ENCODE assay signal across 9 cellular contexts in the genomic region with DNA sequence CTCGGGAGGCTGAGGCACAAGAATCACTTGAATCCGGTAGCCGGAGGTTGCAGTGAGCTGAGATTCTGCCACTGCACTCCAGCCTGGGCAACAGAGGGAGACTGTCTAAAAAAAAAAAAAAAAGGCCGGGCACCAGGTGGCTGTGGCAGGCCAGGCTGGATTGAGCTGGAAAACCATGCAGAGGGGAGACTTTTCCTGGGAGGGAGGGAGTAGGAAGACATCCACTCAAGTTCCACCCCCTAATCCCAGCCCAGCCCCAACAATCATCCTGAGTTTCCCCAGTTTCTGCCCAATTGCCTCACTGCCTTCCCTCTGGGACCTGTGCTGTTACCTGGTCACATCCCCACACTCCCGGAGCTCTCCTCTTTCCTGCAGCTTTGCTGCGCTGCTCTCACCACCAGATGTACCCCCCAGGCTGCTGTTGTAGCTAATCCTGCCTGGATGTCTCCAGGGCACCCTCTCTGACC. TPM values are rescaled to one million over a fixed set of nuclear protein-coding genes. Genes with fewer than 3 reads are reported as not detected.
DNase-seq lines count a peak whose midpoint lies in the region; ATAC-seq, FAIRE-seq and TF ChIP-seq lines count a peak whose summit lies in the region.
"Had no signal": no experiment of that assay in that cellular context is flagged by ENCODE, and none has a peak within 500 bp of the region (broad histone marks: within the 10 kb centered on the region; RNA-seq: fewer than 3 reads in every experiment).

No MANE protein-coding gene starts in this region.

- peaks cover 15% of the 10 kb centered on the region for H3K4me1 Mint-ChIP-seq in astrocyte (ENCODE audit: low read depth, unreplicated experiment)

- no peak overlapping the region for H3K27ac Mint-ChIP-seq in astrocyte (ENCODE audit: unreplicated experiment)

- peak; percentile 20 for FAIRE-seq in astrocyte (lab: Jason Lieb, UNC)

- no peaks in the 10 kb centered on the region for H3K4me1 ChIP-seq in astrocyte (ENCODE audit: insufficient read depth, low read length)
- peaks cover 0 to 19% (median 2%) of the 10 kb centered on the region in 4 donors for H3K4me1 ChIP-seq in stomach

- no peaks in the 10 kb centered on the region for H3K27me3 ChIP-seq in astrocyte (ENCODE audit: insufficient read depth, low read length)
- peaks cover 0 to 4% (median 0%) of the 10 kb centered on the region in 3 donors for H3K27me3 ChIP-seq in stomach

- peaks cover 2% of the 10 kb centered on the region for H3K36me3 Mint-ChIP-seq in astrocyte (ENCODE audit: low read depth, unreplicated experiment)

- H2AFZ ChIP-seq in astrocyte (ENCODE audit: low read depth, low read length), result no peak overlapping the region

- no peaks in the 10 kb centered on the region for H3K9me3 ChIP-seq in astrocyte (ENCODE audit: insufficient read depth, low read depth, low read length)
- no peaks in the 10 kb centered on the region for H3K9me3 ChIP-seq in stomach

- no peak overlapping the region for H3K4me3 Mint-ChIP-seq in astrocyte (ENCODE audit: unreplicated experiment)

- no peak for TF ChIP-seq POLR2A in stomach (IDR thresholded peaks at IDR 0.05)

- no peak overlapping the region for H3K9ac ChIP-seq in astrocyte (ENCODE audit: low read length)

- intact Hi-C loops in stomach (cut with DNase I; ENCODE audit: low total_unique reads), result no loop called here

- ATAC-seq in HG03378 (IDR thresholded peaks at IDR 0.05; ENCODE audit: unreplicated experiment), result no peak
- ATAC-seq in GM18909 (IDR thresholded peaks at IDR 0.05; ENCODE audit: poor library complexity, unreplicated experiment), result no peak

- DNase-seq in NCI-H2107 treated with DMSO at 0.1 percent for 48 hours (lab: John Stamatoyannopoulos, UW; ENCODE audit: unreplicated experiment), result peak; percentile 48
- DNase-seq in NCI-H2107 (lab: John Stamatoyannopoulos, UW), result no peak
- DNase-seq in NCI-H2227 treated with DMSO at 0.1 percent for 48 hours (lab: John Stamatoyannopoulos, UW), result peak; percentile 45
- no peak for DNase-seq in astrocyte (ENCODE audit: low read depth)
- no peak for DNase-seq in stomach
- no peak for DNase-seq in amygdala (lab: John Stamatoyannopoulos, UW)
- DNase-seq: stimulated activated CD4-positive, alpha-beta T cell treated with anti-CD3 and anti-CD28 coated beads, Interleukin-15, amount 100 ng/mL, for 24 hours had no signal

- peaks cover 4% of the 10 kb centered on the region for H3K79me2 ChIP-seq in astrocyte (ENCODE audit: insufficient read depth, low read length)

- TF ChIP-seq EP300 in stomach (IDR thresholded peaks at IDR 0.05), result no peak

- H3K4me3 ChIP-seq in astrocyte (ENCODE audit: insufficient read depth, low read depth, low read length) (no peak overlapping the region), stomach (no peak overlapping the region)

- H3K27me3 Mint-ChIP-seq in astrocyte (ENCODE audit: low read depth, unreplicated experiment), result no peaks in the 10 kb centered on the region

- H4K20me1 ChIP-seq in astrocyte (ENCODE audit: insufficient read depth, low read length), result peaks cover 22% of the 10 kb centered on the region

- TF ChIP-seq CTCF in astrocyte (IDR thresholded peaks at IDR 0.05; ENCODE audit: insufficient read depth, low read depth, low read length), result no peak
- TF ChIP-seq CTCF in stomach (IDR thresholded peaks at IDR 0.05), result no peak

- H3K4me2 ChIP-seq in astrocyte (ENCODE audit: low read length), result no peak overlapping the region

- H3K9me3 Mint-ChIP-seq in astrocyte (ENCODE audit: unreplicated experiment), result no peaks in the 10 kb centered on the region

- H3K36me3 ChIP-seq in astrocyte (ENCODE audit: insufficient read depth, low read length) (no peaks in the 10 kb centered on the region), stomach (no peaks in the 10 kb centered on the region)

- 46 to 68% (median 67%) methylated on average over 6 of the region's 6 CpGs for WGBS in stomach, 5 donors

- no peak overlapping the region for H3K27ac ChIP-seq in astrocyte (ENCODE audit: low read depth, low read length)
- peak overlapping the region in 4 of 5 donors; percentile 70 to 85 (median 77) for H3K27ac ChIP-seq in stomach

RNA-seq across cellular contexts. Expression of a gene that starts 9.0 kb away (rescaled TPM):
- total RNA-seq in astrocyte (30.7 and 31.5 TPM in 2 replicates), stomach (100 to 1,000 TPM in 1 of 5 donors, 10 to 100 TPM in 4; 19.9 to 105 (median 48.7) TPM)
- 10 to 100 TPM; 22.1 to 50.6 (median 34.2) TPM for polyA plus RNA-seq in stomach

RNA-seq across cellular contexts. Expression of a gene that starts 20.8 kb away (rescaled TPM):
- total RNA-seq in astrocyte, result 5.9 and 6.8 TPM in 2 replicates
- 10 to 100 TPM in 4 of 5 donors, 1 to 10 TPM in 1; 6.7 to 35.6 (median 18.7) TPM for total RNA-seq in stomach
- 1 to 10 TPM; 1.1 to 6.2 (median 1.6) TPM for polyA plus RNA-seq in stomach

RNA-seq across cellular contexts. Expression of a gene that starts 24.6 kb away (rescaled TPM):
- total RNA-seq in astrocyte (8.1 and 8.2 TPM in 2 replicates), stomach (1 to 10 TPM in 2 of 5 donors, not detected in 3; 1.0 to 7.5 TPM)
- polyA plus RNA-seq in stomach, result under 1 TPM in 2 of 3 donors, not detected in 1; 0.44 to 0.53 TPM

Comparison
In these comparisons a context has a peak if more than half of its experiments do, and no peak if none do; other contexts are left out.
1. DNase-seq: peak in NCI-H2107 treated with DMSO at 0.1 percent for 48 hours (single experiment) and NCI-H2227 treated with DMSO at 0.1 percent for 48 hours (single experiment); none in NCI-H2107 (single experiment), astrocyte (single experiment), stomach (single experiment) and amygdala (0 of 56).